In genomic region chr12:100268835-100269564, GRCh38 we compare ENCODE assay signal across 7 cellular contexts. TPM values are rescaled to one million over a fixed set of nuclear protein-coding genes. Genes with fewer than 3 reads are reported as not detected.
DNase-seq lines count a peak whose midpoint lies in the region; FAIRE-seq and TF ChIP-seq lines count a peak whose summit lies in the region.

No MANE protein-coding gene starts in this region.

- H3K79me2 ChIP-seq in OCI-LY3 (ENCODE audit: low read length) (peaks cover 62% of the 10 kb centered on the region), endothelial cell of umbilical vein (ENCODE audit: control insufficient read depth, insufficient read depth, low read length) (peaks cover 60% of the 10 kb centered on the region)

- POLR2A ChIA-PET in endothelial cell of umbilical vein (lab: Charles Lee), result no interaction called here

- no peak for FAIRE-seq in endothelial cell of umbilical vein (lab: Jason Lieb, UNC)
- no peak for FAIRE-seq in GM12892 (lab: Jason Lieb, UNC)

- DNase-seq in GM12864 (ENCODE audit: low read depth) (no peak), endothelial cell of umbilical vein (ENCODE audit: low read depth, low spot score) (peak; percentile 30), pons (ENCODE audit: low spot score) (peak; percentile 13), GM12892 (ENCODE audit: insufficient read length) (no peak), cortex of kidney (lab: John Stamatoyannopoulos, UW) (no peak), NCI-H187 treated with DMSO at 0.1 percent for 48 hours (lab: John Stamatoyannopoulos, UW) (no peak)

- H3K9ac ChIP-seq in OCI-LY3 (ENCODE audit: low read length) (no peak overlapping the region), endothelial cell of umbilical vein (replicated peaks; ENCODE audit: extremely low read depth, insufficient read depth, low read length) (peak overlapping the region; percentile 89)

- H3K9me3 ChIP-seq in OCI-LY3 (ENCODE audit: insufficient read depth, low read length) (no peaks in the 10 kb centered on the region), endothelial cell of umbilical vein (replicated peaks; ENCODE audit: control insufficient read depth, insufficient read depth, low read length) (no peaks in the 10 kb centered on the region)

- CTCF ChIA-PET in endothelial cell of umbilical vein (lab: Charles Lee), result interaction anchor here (1.4 to 3.1 kb wide), 2 partner anchors 34 to 136 kb away, joined by 4 to 20 read pairs; no protein-coding TSS in a partner anchor

- H3K9me1 ChIP-seq in endothelial cell of umbilical vein (replicated peaks; ENCODE audit: control insufficient read depth, extremely low read depth, insufficient read depth, low read length), result no peaks in the 10 kb centered on the region

- H3K4me1 ChIP-seq in OCI-LY3 (ENCODE audit: low read length) (peaks cover 16% of the 10 kb centered on the region), endothelial cell of umbilical vein (ENCODE audit: control insufficient read depth, extremely low read depth, insufficient read depth, low read length) (peaks cover 19% of the 10 kb centered on the region)

- TF ChIP-seq POLR2A in endothelial cell of umbilical vein (IDR thresholded peaks at IDR 0.05; ENCODE audit: low read depth, low read length), result no peak
- TF ChIP-seq POLR2A in GM12892 (IDR thresholded peaks at IDR 0.05; ENCODE audit: low read depth, low read length), result no peak

- dilution Hi-C loops in endothelial cell of umbilical vein (cut with MboI; ENCODE audit: extremely low pct_ligation_motif_present, low sequenced_read_pairs), result no loop called here

- BruUV-seq in endothelial cell of umbilical vein (replicated peaks; lab: Mats Ljungman, UMichigan), result no TSS peak

- TF ChIP-seq CTCF in GM12864 (IDR thresholded peaks at IDR 0.05; ENCODE audit: low read depth, low read length, missing control alignments), result no peak
- TF ChIP-seq CTCF in OCI-LY3 (IDR thresholded peaks at IDR 0.05; ENCODE audit: low read depth, low read length), result no peak
- no peak for TF ChIP-seq CTCF in endothelial cell of umbilical vein (IDR thresholded peaks at IDR 0.05; ENCODE audit: extremely low read depth in 1 of 2, insufficient read depth in 1 of 2, low read depth in 1 of 2, low read length in 2 of 2)

- H3K4me3 ChIP-seq in GM12864 (ENCODE audit: low read depth, low read length) (peak overlapping the region; percentile 100), OCI-LY3 (ENCODE audit: low read length) (peak overlapping the region; percentile 93; the same call in 1 of the 2 replicates), endothelial cell of umbilical vein (replicated peaks in 1 of 3; ENCODE audit: insufficient read depth in 1 of 3, low read depth in 1 of 3, low read length in 3 of 3) (peak overlapping the region in 2 of 3 experiments; percentile 95 to 97)

- intact Hi-C loops in endothelial cell of umbilical vein (cut with micrococcal nuclease), result loop anchor here (5.0 kb wide), 1 partner anchor 43 kb away; no protein-coding TSS in a partner anchor

- no peaks in the 10 kb centered on the region for H3K36me3 ChIP-seq in OCI-LY3 (replicated peaks; ENCODE audit: low read depth, low read length)
- H3K36me3 ChIP-seq in endothelial cell of umbilical vein (ENCODE audit: control insufficient read depth in 2 of 2, extremely low read depth in 1 of 2, insufficient read depth in 2 of 2, low read length in 2 of 2), result no peaks in the 10 kb centered on the region

- H3K27ac ChIP-seq in OCI-LY3 (ENCODE audit: low read length), result no peak overlapping the region
- H3K27ac ChIP-seq in endothelial cell of umbilical vein (ENCODE audit: insufficient read depth, low read depth, low read length), result no peak overlapping the region

- H4K20me1 ChIP-seq in OCI-LY3 (ENCODE audit: insufficient read depth, low read length) (0 out of 2 replicates have a peak, but pooled peaks cover 12% of the 10 kb centered on the region), endothelial cell of umbilical vein (replicated peaks; ENCODE audit: control insufficient read depth, extremely low read depth, insufficient read depth, low read length) (peaks cover 9% of the 10 kb centered on the region)

- H2AFZ ChIP-seq in OCI-LY3 (ENCODE audit: low read depth, low read length), result no peak overlapping the region
- no peak overlapping the region for H2AFZ ChIP-seq in endothelial cell of umbilical vein (ENCODE audit: low read depth, low read length)

- H3K27me3 ChIP-seq in OCI-LY3 (ENCODE audit: low read depth, low read length) (no peaks in the 10 kb centered on the region), endothelial cell of umbilical vein (ENCODE audit: control insufficient read depth in 2 of 2, insufficient read depth in 2 of 2, low read length in 2 of 2) (no peaks in the 10 kb centered on the region)

- H3K4me2 ChIP-seq in OCI-LY3 (ENCODE audit: low read length) (peak overlapping the region; percentile 75), endothelial cell of umbilical vein (ENCODE audit: insufficient read depth, low read length) (peak overlapping the region; percentile 95)

TF ChIP-seq in endothelial cell of umbilical vein, 7 proteins besides CTCF, POLR2A, EP300 and RAD21:
- no peak for TF ChIP-seq GATA2 (IDR thresholded peaks at IDR 0.05; ENCODE audit: insufficient read depth, insufficient read length, low read depth, low read length)
- no peak for TF ChIP-seq EZH2 (IDR thresholded peaks at IDR 0.05; ENCODE audit: borderline replicate concordance, low read depth, low read length, severe bottlenecking)

RNA-seq across cellular contexts. Expression of gene SCYL2, which starts 2.0 kb away (rescaled TPM):
- total RNA-seq in endothelial cell of umbilical vein, result 41.4 and 41.6 TPM in 2 replicates
- 10.2 and 12.5 TPM in 2 replicates for polyA plus RNA-seq in endothelial cell of umbilical vein
- polyA plus RNA-seq in endothelial cell of umbilical vein (2011; cell fraction: cytosol; rRNA removed), result 13.3 and 14.8 TPM in 2 replicates
- polyA plus RNA-seq in endothelial cell of umbilical vein (2011; cell fraction: nucleus; rRNA removed), result 25.8 and 31.2 TPM in 2 replicates
- polyA plus RNA-seq in endothelial cell of umbilical vein (2012), result 33.7 and 39.2 TPM in 2 replicates
- polyA minus RNA-seq in endothelial cell of umbilical vein, result 27.7 and 28.3 TPM in 2 replicates
- polyA minus RNA-seq in endothelial cell of umbilical vein (2011; cell fraction: cytosol; rRNA and poly(A)+ RNA removed), result 27.4 TPM
- polyA minus RNA-seq in endothelial cell of umbilical vein (2011; cell fraction: nucleus; rRNA and poly(A)+ RNA removed), result 29.6 and 41.3 TPM in 2 replicates
- 19.0 TPM for polyA plus RNA-seq in GM12892 (2012; ENCODE audit: missing spikeins)

RNA-seq across cellular contexts. Expression of gene DEPDC4, which starts 2.1 kb away (rescaled TPM):
- total RNA-seq in endothelial cell of umbilical vein, result 0.44 and 0.66 TPM in 2 replicates
- polyA plus RNA-seq in endothelial cell of umbilical vein, result 0.15 and 0.16 TPM in 2 replicates
- 0.36 and 0.76 TPM in 2 replicates for polyA plus RNA-seq in endothelial cell of umbilical vein (2011; cell fraction: cytosol; rRNA removed)
- 0.18 TPM in 1 of 2 replicates, not detected in the other for polyA plus RNA-seq in endothelial cell of umbilical vein (2011; cell fraction: nucleus; rRNA removed)
- 0.20 and 0.59 TPM in 2 replicates for polyA plus RNA-seq in endothelial cell of umbilical vein (2012)
- not detected in 2 replicates for polyA minus RNA-seq in endothelial cell of umbilical vein
- polyA minus RNA-seq in endothelial cell of umbilical vein (2011; cell fraction: cytosol; rRNA and poly(A)+ RNA removed), result not detected
- polyA minus RNA-seq in endothelial cell of umbilical vein (2011; cell fraction: nucleus; rRNA and poly(A)+ RNA removed), result 0.53 TPM in 1 of 2 replicates, not detected in the other
- polyA plus RNA-seq in GM12892 (2012; ENCODE audit: missing spikeins), result 2.6 TPM

Comparison
In these comparisons a context has a peak if more than half of its experiments do, and no peak if none do; other contexts are left out.
1. DNase-seq: peak in endothelial cell of umbilical vein (single experiment) and pons (single experiment); none in GM12864 (single experiment), GM12892 (single experiment), cortex of kidney (single experiment) and NCI-H187 treated with DMSO at 0.1 percent for 48 hours (single experiment).
2. Peak in every context shown above with its lines, with median percentiles within 50 percentile points of each other: H3K4me3 ChIP-seq.